ENCODE assay signal across 27 cellular contexts in genomic region chr7:151431768-151432311, GRCh38. TPM values are rescaled to one million over a fixed set of nuclear protein-coding genes. Genes with fewer than 3 reads are reported as not detected.
A peak's percentile ranks its signal among the peaks of the same experiment; 100 is the strongest.
DNase-seq lines count a peak whose midpoint lies in the region; ATAC-seq and TF ChIP-seq lines count a peak whose summit lies in the region.
"Had no signal": no experiment of that assay in that cellular context is flagged by ENCODE, and none has a peak within 500 bp of the region (broad histone marks: within the 10 kb centered on the region; RNA-seq: fewer than 3 reads in every experiment).

No MANE protein-coding gene starts in this region.

- no peaks in the 10 kb centered on the region for H3K36me3 ChIP-seq in CD4-positive, alpha-beta memory T cell (ENCODE audit: insufficient read depth, low read length)
- H3K36me3 ChIP-seq: BE2C had no signal

- H3K27ac Mint-ChIP-seq in activated CD4-positive, alpha-beta memory T cell treated with anti-CD3 and anti-CD28 coated beads for 36 hours: peak overlapping the region; percentile 28
- H3K27ac Mint-ChIP-seq in activated CD4-positive, alpha-beta memory T cell treated with anti-CD3 and anti-CD28 coated beads, Interleukin-2, amount 10 ng/mL, durations not matched to agents 7 days and 5 days: no peak overlapping the region
- H3K27ac Mint-ChIP-seq in CD4-positive, alpha-beta memory T cell: peak overlapping the region in 5 of 7 donors; percentile 22 to 91 (median 47)
- H3K27ac Mint-ChIP-seq in T-cell: peak overlapping the region; percentile 55 to 70
- no peak overlapping the region for H3K27ac Mint-ChIP-seq in glutamatergic neuron (ENCODE audit: unreplicated experiment)

- no peaks in the 10 kb centered on the region for H3K27me3 Mint-ChIP-seq in activated CD4-positive, alpha-beta memory T cell treated with anti-CD3 and anti-CD28 coated beads for 36 hours
- H3K27me3 Mint-ChIP-seq in activated CD4-positive, alpha-beta memory T cell treated with anti-CD3 and anti-CD28 coated beads, Interleukin-2, amount 10 ng/mL, durations not matched to agents 7 days and 5 days: no peaks in the 10 kb centered on the region
- H3K27me3 Mint-ChIP-seq in CD4-positive, alpha-beta memory T cell: no peaks in the 10 kb centered on the region
- H3K27me3 Mint-ChIP-seq in T-cell (no peaks in the 10 kb centered on the region), glutamatergic neuron (ENCODE audit: unreplicated experiment) (peaks cover 1% of the 10 kb centered on the region)

- H3K4me1 Mint-ChIP-seq in activated CD4-positive, alpha-beta memory T cell treated with anti-CD3 and anti-CD28 coated beads for 36 hours (ENCODE audit: low read depth): peaks cover 44% of the 10 kb centered on the region
- H3K4me1 Mint-ChIP-seq in activated CD4-positive, alpha-beta memory T cell treated with anti-CD3 and anti-CD28 coated beads, Interleukin-2, amount 10 ng/mL, durations not matched to agents 7 days and 5 days: peaks cover 38% of the 10 kb centered on the region
- peaks cover 40 to 72% (median 57%) of the 10 kb centered on the region in 4 donors for H3K4me1 Mint-ChIP-seq in CD4-positive, alpha-beta memory T cell
- H3K4me1 Mint-ChIP-seq in T-cell (peaks cover 50 to 62% (median 62%) of the 10 kb centered on the region in 3 donors), glutamatergic neuron (ENCODE audit: low read depth, unreplicated experiment) (peaks cover 6% of the 10 kb centered on the region)

- no peak overlapping the region for H3K4me3 ChIP-seq in CD4-positive, alpha-beta memory T cell (ENCODE audit: low read length in 2 of 2)
- H3K4me3 ChIP-seq: SK-N-MC had no signal

- POLR2A ChIA-PET in activated CD4-positive, alpha-beta memory T cell treated with anti-CD3 and anti-CD28 coated beads for 36 hours (lab: Charles Lee): no interaction called here
- POLR2A ChIA-PET in activated CD4-positive, alpha-beta memory T cell treated with anti-CD3 and anti-CD28 coated beads, Interleukin-2, amount 10 ng/mL, durations not matched to agents 7 days and 5 days (lab: Charles Lee): interaction anchor here (1.2 kb wide), 1 partner anchor 16 kb away, joined by 3 read pairs; no protein-coding TSS in a partner anchor
- POLR2A ChIA-PET in CD4-positive, alpha-beta memory T cell (lab: Charles Lee; ENCODE audit: partially characterized antibody): interaction anchor here (1.1 to 4.2 kb wide), 3 partner anchors 9 to 80 kb away, joined by 3 to 21 read pairs (median 4); no protein-coding TSS in a partner anchor
- POLR2A ChIA-PET in T-cell (lab: Charles Lee): no interaction called here

- no peaks in the 10 kb centered on the region for H3K9me3 ChIP-seq in CD4-positive, alpha-beta memory T cell (ENCODE audit: control insufficient read depth in 1 of 2, low read length in 2 of 2)
- H3K9me3 ChIP-seq: BE2C had no signal

- no peak for DNase-seq in activated CD4-positive, alpha-beta memory T cell treated with anti-CD3 and anti-CD28 coated beads for 36 hours
- DNase-seq in activated CD4-positive, alpha-beta memory T cell treated with anti-CD3 and anti-CD28 coated beads, Interleukin-2, amount 10 ng/mL, durations not matched to agents 7 days and 5 days: no peak
- DNase-seq in CD4-positive, alpha-beta memory T cell: no peak
- no peak for DNase-seq in T-cell
- peak; percentile 78 for DNase-seq in posterior vena cava (ENCODE audit: low spot score)
- no peak for DNase-seq in middle frontal gyrus (ENCODE audit: extremely low spot score, low spot score)
- DNase-seq in glutamatergic neuron: no peak
- DNase-seq: ACHN, BE2C, DMS153, Karpas-422, NCI-H1092 treated with DMSO at 0.1 percent for 48 hours, NCI-H1436, NCI-H187, NCI-H2081 treated with DMSO at 0.1 percent for 48 hours, NCI-H2171, NCI-H226, NCI-H510A, NCI-H69, SHP77 treated with DMSO at 0.1 percent for 48 hours had no signal

- peaks cover 74% of the 10 kb centered on the region for H3K4me1 ChIP-seq in CD4-positive, alpha-beta memory T cell (ENCODE audit: insufficient read depth, low read length)
- H3K4me1 ChIP-seq: BE2C had no signal

- CTCF ChIA-PET in activated CD4-positive, alpha-beta memory T cell treated with anti-CD3 and anti-CD28 coated beads for 36 hours (lab: Charles Lee): interaction anchor here (0.7 to 7.8 kb wide), 2 partner anchors 17 to 36 kb away, joined by 3 to 43 read pairs; no protein-coding TSS in a partner anchor
- CTCF ChIA-PET in activated CD4-positive, alpha-beta memory T cell treated with anti-CD3 and anti-CD28 coated beads, Interleukin-2, amount 10 ng/mL, durations not matched to agents 7 days and 5 days (lab: Charles Lee): no interaction called here
- CTCF ChIA-PET in CD4-positive, alpha-beta memory T cell (lab: Charles Lee; ENCODE audit: partially characterized antibody): interaction anchor here (1.6 to 3.1 kb wide), 2 partner anchors 10 to 16 kb away, joined by 4 to 26 read pairs; no protein-coding TSS in a partner anchor
- CTCF ChIA-PET in T-cell (lab: Charles Lee): no interaction called here

- H3K27me3 ChIP-seq in CD4-positive, alpha-beta memory T cell (ENCODE audit: insufficient read depth, low read length): no peaks in the 10 kb centered on the region
- H3K27me3 ChIP-seq: BE2C had no signal

- H3K36me3 Mint-ChIP-seq in activated CD4-positive, alpha-beta memory T cell treated with anti-CD3 and anti-CD28 coated beads for 36 hours: no peaks in the 10 kb centered on the region
- no peaks in the 10 kb centered on the region for H3K36me3 Mint-ChIP-seq in activated CD4-positive, alpha-beta memory T cell treated with anti-CD3 and anti-CD28 coated beads, Interleukin-2, amount 10 ng/mL, durations not matched to agents 7 days and 5 days (ENCODE audit: low read depth)
- H3K36me3 Mint-ChIP-seq in CD4-positive, alpha-beta memory T cell: no peaks in the 10 kb centered on the region
- no peaks in the 10 kb centered on the region for H3K36me3 Mint-ChIP-seq in T-cell
- no peaks in the 10 kb centered on the region for H3K36me3 Mint-ChIP-seq in glutamatergic neuron (ENCODE audit: unreplicated experiment)
- H3K36me3 Mint-ChIP-seq: CD14-positive monocyte had no signal

- ATAC-seq in T-cell (replicated peaks in 1 of 4) (no peak), GM18519 (IDR thresholded peaks at IDR 0.05; ENCODE audit: low FRiP score, unreplicated experiment) (no peak)
- ATAC-seq: Panc1 had no signal

- no peak for TF ChIP-seq CTCF in glutamatergic neuron (IDR thresholded peaks at IDR 0.05; ENCODE audit: partially characterized antibody, unreplicated experiment)

- intact Hi-C loops in activated CD4-positive, alpha-beta memory T cell treated with anti-CD3 and anti-CD28 coated beads for 36 hours (cut with micrococcal nuclease): loop anchor here (5.0 kb wide), 1 partner anchor 85 kb away; the partner anchor contains the start of gene RHEB
- intact Hi-C loops in CD4-positive, alpha-beta memory T cell (cut with micrococcal nuclease): loop anchor here (5.0 kb wide), 2 partner anchors 50 to 80 kb away; no protein-coding TSS in a partner anchor
- intact Hi-C loops in posterior vena cava (cut with DNase I): loop anchor here in 1 of 2 donors (2.0 kb wide), 1 partner anchor 239 kb away; no protein-coding TSS in a partner anchor

- H3K9me3 Mint-ChIP-seq in activated CD4-positive, alpha-beta memory T cell treated with anti-CD3 and anti-CD28 coated beads for 36 hours: no peaks in the 10 kb centered on the region
- H3K9me3 Mint-ChIP-seq in activated CD4-positive, alpha-beta memory T cell treated with anti-CD3 and anti-CD28 coated beads, Interleukin-2, amount 10 ng/mL, durations not matched to agents 7 days and 5 days: no peaks in the 10 kb centered on the region
- H3K9me3 Mint-ChIP-seq in CD4-positive, alpha-beta memory T cell: no peaks in the 10 kb centered on the region
- H3K9me3 Mint-ChIP-seq in T-cell (no peaks in the 10 kb centered on the region), glutamatergic neuron (ENCODE audit: unreplicated experiment) (peaks cover 5% of the 10 kb centered on the region)

- no peak overlapping the region for H3K4me3 Mint-ChIP-seq in activated CD4-positive, alpha-beta memory T cell treated with anti-CD3 and anti-CD28 coated beads for 36 hours
- H3K4me3 Mint-ChIP-seq in activated CD4-positive, alpha-beta memory T cell treated with anti-CD3 and anti-CD28 coated beads, Interleukin-2, amount 10 ng/mL, durations not matched to agents 7 days and 5 days: no peak overlapping the region
- peak overlapping the region in 2 of 8 donors; percentile 9 to 20 for H3K4me3 Mint-ChIP-seq in CD4-positive, alpha-beta memory T cell
- H3K4me3 Mint-ChIP-seq in T-cell (peak overlapping the region in 1 of 3 donors; percentile 24), glutamatergic neuron (ENCODE audit: unreplicated experiment) (no peak overlapping the region)
- H3K4me3 Mint-ChIP-seq: CD14-positive monocyte had no signal

- peak overlapping the region; percentile 2 for H3K27ac ChIP-seq in CD4-positive, alpha-beta memory T cell (ENCODE audit: low read depth, low read length)
- H3K27ac ChIP-seq: 22Rv1, HL-60, SK-N-MC had no signal

RNA-seq across cellular contexts. Expression of gene CRYGN, which starts 8.1 kb away (rescaled TPM):
- total RNA-seq in activated CD4-positive, alpha-beta memory T cell treated with anti-CD3 and anti-CD28 coated beads for 36 hours: under 1 TPM in 1 of 2 experiments, not detected in 1; 0.21 TPM
- total RNA-seq in activated CD4-positive, alpha-beta memory T cell treated with anti-CD3 and anti-CD28 coated beads, Interleukin-2, amount 10 ng/mL, durations not matched to agents 7 days and 5 days: under 1 TPM in 1 of 2 experiments, not detected in 1; 0.35 TPM
- total RNA-seq in CD4-positive, alpha-beta memory T cell: not detected
- 1 to 10 TPM in 1 of 2 donors, not detected in 1; 1.9 TPM for polyA plus RNA-seq in CD4-positive, alpha-beta memory T cell
- total RNA-seq in T-cell: 1 to 10 TPM in 2 of 5 donors, under 1 TPM in 1, not detected in 2; 0.98 to 1.8 (median 1.0) TPM
- total RNA-seq in posterior vena cava: 1 to 10 TPM in 1 of 2 donors, under 1 TPM in 1; 0.42 to 1.1 TPM
- total RNA-seq in glutamatergic neuron (ENCODE audit: unreplicated experiment): not detected
- total RNA-seq: H4 had no signal
- polyA plus RNA-seq: CD14-positive monocyte had no signal

RNA-seq across cellular contexts. Expression of gene WDR86, which starts 22.0 kb away (rescaled TPM):
- total RNA-seq in activated CD4-positive, alpha-beta memory T cell treated with anti-CD3 and anti-CD28 coated beads for 36 hours: under 1 TPM; 0.17 to 0.43 TPM
- 1 to 10 TPM in 1 of 2 experiments, under 1 TPM in 1; 0.50 to 1.1 TPM for total RNA-seq in activated CD4-positive, alpha-beta memory T cell treated with anti-CD3 and anti-CD28 coated beads, Interleukin-2, amount 10 ng/mL, durations not matched to agents 7 days and 5 days
- total RNA-seq in CD4-positive, alpha-beta memory T cell: 1 to 10 TPM; 7.0 to 8.0 TPM
- polyA plus RNA-seq in CD4-positive, alpha-beta memory T cell: 10 to 100 TPM; 10.0 to 14.4 TPM
- total RNA-seq in T-cell (10 to 100 TPM in 3 of 5 donors, 1 to 10 TPM in 2; 3.1 to 26.0 (median 10.1) TPM), posterior vena cava (1 to 10 TPM; 4.1 to 6.2 TPM), glutamatergic neuron (ENCODE audit: unreplicated experiment) (70.5 TPM)
- total RNA-seq: H4 had no signal

Comparison
In these comparisons a context has a peak if more than half of its experiments do, and no peak if none do; other contexts are left out.
1. H3K27ac Mint-ChIP-seq: peak in activated CD4-positive, alpha-beta memory T cell treated with anti-CD3 and anti-CD28 coated beads for 36 hours (single experiment), CD4-positive, alpha-beta memory T cell (5 of 7) and T-cell (2 of 2); none in activated CD4-positive, alpha-beta memory T cell treated with anti-CD3 and anti-CD28 coated beads, Interleukin-2, amount 10 ng/mL, durations not matched to agents 7 days and 5 days (single experiment) and glutamatergic neuron (single experiment).
2. CTCF ChIA-PET loops: an anchor here in activated CD4-positive, alpha-beta memory T cell treated with anti-CD3 and anti-CD28 coated beads for 36 hours (0.7 to 7.8 kb wide) and CD4-positive, alpha-beta memory T cell (1.6 to 3.1 kb wide); none called in activated CD4-positive, alpha-beta memory T cell treated with anti-CD3 and anti-CD28 coated beads, Interleukin-2, amount 10 ng/mL, durations not matched to agents 7 days and 5 days and T-cell.
3. POLR2A ChIA-PET loops: an anchor here in activated CD4-positive, alpha-beta memory T cell treated with anti-CD3 and anti-CD28 coated beads, Interleukin-2, amount 10 ng/mL, durations not matched to agents 7 days and 5 days (1.2 kb wide) and CD4-positive, alpha-beta memory T cell (1.1 to 4.2 kb wide); none called in activated CD4-positive, alpha-beta memory T cell treated with anti-CD3 and anti-CD28 coated beads for 36 hours and T-cell.